Comparison of ENCODE assay signal across 34 cellular contexts in genomic region chr4:167216783-167217182, GRCh38. TPM values are rescaled to one million over a fixed set of nuclear protein-coding genes. Genes with fewer than 3 reads are reported as not detected.
"Had no signal": no experiment of that assay in that cellular context is flagged by ENCODE, and none has a peak within 500 bp of the region (broad histone marks: within the 10 kb centered on the region; RNA-seq: fewer than 3 reads in every experiment).

No MANE protein-coding gene starts in this region.

- H3K4me3 ChIP-seq: coronary artery, esophagus muscularis mucosa had no signal

- H3K27me3 ChIP-seq: brain microvascular endothelial cell, dorsolateral prefrontal cortex, esophagus muscularis mucosa, foreskin keratinocyte had no signal

- H3K27ac ChIP-seq: brain microvascular endothelial cell, coronary artery, esophagus muscularis mucosa, foreskin keratinocyte had no signal

- FAIRE-seq: astrocyte, bronchial epithelial cell had no signal

- H3K4me1 Mint-ChIP-seq: activated CD4-positive, alpha-beta T cell treated with anti-CD3 and anti-CD28 coated beads for 36 hours; activated CD4-positive, alpha-beta T cell treated with anti-CD3 and anti-CD28 coated beads, Interleukin-2, amount 10 ng/mL, durations not matched to agents 24 days and 14 days; activated T-helper 17 cell treated with anti-CD3 and anti-CD28 coated beads, Interleukin-2, amount 50 U/mL, for 72 hours; central memory CD8-positive, alpha-beta T cell; T-helper 17 cell had no signal

- DNase-seq: activated CD4-positive, alpha-beta T cell treated with anti-CD3 and anti-CD28 coated beads for 36 hours; activated CD4-positive, alpha-beta T cell treated with anti-CD3 and anti-CD28 coated beads, Interleukin-2, amount 10 ng/mL, durations not matched to agents 24 days and 14 days; activated CD4-positive, alpha-beta T cell treated with anti-CD3 and anti-CD28 coated beads, Interleukin-2, amount 50 U/mL, for 4 hours; activated CD4-positive, CD25-positive, alpha-beta regulatory T cell; activated CD4-positive, CD25-positive, alpha-beta regulatory T cell treated with anti-CD3 and anti-CD28 coated beads, Interleukin-2, amount 50 U/mL, for 72 hours; activated CD8-positive, alpha-beta memory T cell treated with anti-CD3 and anti-CD28 coated beads for 24 hours; activated CD8-positive, alpha-beta T cell treated with anti-CD3 and anti-CD28 coated beads for 36 hours; activated effector memory CD4-positive, alpha-beta T cell treated with Interleukin-2 at 50 U/mL for 16 hours; activated gamma-delta T cell treated with Interleukin-2 at 50 U/mL for 16 hours; activated naive CD4-positive, alpha-beta T cell treated with anti-CD3 and anti-CD28 coated beads, Interleukin-2, amount 50 U/mL, for 16 hours; activated naive CD4-positive, alpha-beta T cell treated with Interleukin-2 at 50 U/mL for 16 hours; activated T-cell treated with anti-CD3 and anti-CD28 coated beads, Interleukin-2, amount 50 U/mL, for 4 hours; amniotic stem cell; anterior cingulate cortex; brain microvascular endothelial cell; dorsolateral prefrontal cortex; effector memory CD4-positive, alpha-beta T cell; endodermal cell; erythroblast; foreskin keratinocyte; head of caudate nucleus; T-helper 1 cell; T-helper 17 cell; T1000 had no signal

- H3K9me3 ChIP-seq: esophagus muscularis mucosa had no signal

- H3K36me3 Mint-ChIP-seq: activated naive CD8-positive, alpha-beta T cell had no signal

- H3K36me3 ChIP-seq: brain microvascular endothelial cell, esophagus muscularis mucosa had no signal

- H3K27me3 Mint-ChIP-seq: activated CD4-positive, alpha-beta T cell treated with anti-CD3 and anti-CD28 coated beads for 36 hours; activated CD4-positive, alpha-beta T cell treated with anti-CD3 and anti-CD28 coated beads, Interleukin-2, amount 10 ng/mL, durations not matched to agents 24 days and 14 days; activated CD8-positive, alpha-beta T cell treated with anti-CD3 and anti-CD28 coated beads for 36 hours; activated naive CD8-positive, alpha-beta T cell; activated T-helper 17 cell treated with anti-CD3 and anti-CD28 coated beads, Interleukin-2, amount 50 U/mL, for 72 hours; central memory CD8-positive, alpha-beta T cell; dendritic cell treated with granulocyte-macrophage colony-stimulating factor and Interleukin-4, amounts not matched to agents 40 ng/mL and 50 ng/mL, for 4 days; T-helper 17 cell had no signal

- H3K9me3 Mint-ChIP-seq: activated CD4-positive, alpha-beta T cell treated with anti-CD3 and anti-CD28 coated beads, Interleukin-2, amount 10 ng/mL, durations not matched to agents 24 days and 14 days; activated CD8-positive, alpha-beta T cell treated with anti-CD3 and anti-CD28 coated beads for 36 hours; dendritic cell treated with granulocyte-macrophage colony-stimulating factor and Interleukin-4, amounts not matched to agents 40 ng/mL and 50 ng/mL, for 4 days; endodermal cell; T-helper 2 cell treated with Interferon-gamma antibody and Interleukin-4, amounts not matched to agents 5 μg/mL and 100 μg/mL, for 36 hours had no signal

- H3K4me3 Mint-ChIP-seq: activated CD4-positive, alpha-beta T cell treated with anti-CD3 and anti-CD28 coated beads for 36 hours; activated CD4-positive, alpha-beta T cell treated with anti-CD3 and anti-CD28 coated beads, Interleukin-2, amount 10 ng/mL, durations not matched to agents 24 days and 14 days; activated CD8-positive, alpha-beta T cell treated with anti-CD3 and anti-CD28 coated beads for 36 hours; activated naive CD8-positive, alpha-beta T cell; activated T-cell treated with anti-CD3 and anti-CD28 coated beads, Interleukin-2, amount 50 U/mL, for 4 hours; activated T-helper 17 cell treated with anti-CD3 and anti-CD28 coated beads, Interleukin-2, amount 50 U/mL, for 72 hours; central memory CD8-positive, alpha-beta T cell; dendritic cell treated with granulocyte-macrophage colony-stimulating factor and Interleukin-4, amounts not matched to agents 40 ng/mL and 50 ng/mL, for 4 days; endodermal cell; T-helper 17 cell; T-helper 2 cell treated with Interferon-gamma antibody and Interleukin-4, amounts not matched to agents 5 μg/mL and 100 μg/mL, for 36 hours had no signal

- H3K4me1 ChIP-seq: esophagus muscularis mucosa, foreskin keratinocyte had no signal

- H3K27ac Mint-ChIP-seq: activated CD4-positive, alpha-beta T cell treated with anti-CD3 and anti-CD28 coated beads for 36 hours; activated CD4-positive, alpha-beta T cell treated with anti-CD3 and anti-CD28 coated beads, Interleukin-2, amount 10 ng/mL, durations not matched to agents 24 days and 14 days; activated CD8-positive, alpha-beta T cell treated with anti-CD3 and anti-CD28 coated beads for 36 hours; activated naive CD8-positive, alpha-beta T cell; activated T-helper 17 cell treated with anti-CD3 and anti-CD28 coated beads, Interleukin-2, amount 50 U/mL, for 72 hours; dendritic cell treated with granulocyte-macrophage colony-stimulating factor and Interleukin-4, amounts not matched to agents 40 ng/mL and 50 ng/mL, for 4 days; endodermal cell; T-helper 17 cell; T-helper 2 cell treated with Interferon-gamma antibody and Interleukin-4, amounts not matched to agents 5 μg/mL and 100 μg/mL, for 36 hours had no signal

- ATAC-seq: activated CD4-positive, alpha-beta T cell treated with anti-CD3 and anti-CD28 coated beads for 36 hours; activated CD8-positive, alpha-beta T cell treated with anti-CD3 and anti-CD28 coated beads for 36 hours; activated T-cell treated with anti-CD3 and anti-CD28 coated beads, Interleukin-2, amount 50 U/mL, for 4 hours; activated T-helper 17 cell treated with anti-CD3 and anti-CD28 coated beads, Interleukin-2, amount 50 U/mL, for 72 hours; foreskin keratinocyte; T-helper 17 cell had no signal

RNA-seq across cellular contexts. Expression of gene SPOCK3, which starts 17.5 kb away (rescaled TPM):
- total RNA-seq: activated CD4-positive, alpha-beta T cell treated with anti-CD3 and anti-CD28 coated beads for 36 hours; activated CD4-positive, alpha-beta T cell treated with anti-CD3 and anti-CD28 coated beads, Interleukin-2, amount 10 ng/mL, durations not matched to agents 24 days and 14 days; activated CD8-positive, alpha-beta T cell treated with anti-CD3 and anti-CD28 coated beads for 36 hours; activated T-cell treated with anti-CD3 and anti-CD28 coated beads, Interleukin-2, amount 50 U/mL, for 4 hours; activated T-helper 17 cell treated with anti-CD3 and anti-CD28 coated beads, Interleukin-2, amount 50 U/mL, for 72 hours; cardiac septum; foreskin keratinocyte; T-helper 17 cell had no signal
